ENCODE assay signal across 2 cellular contexts in the genomic region with DNA sequence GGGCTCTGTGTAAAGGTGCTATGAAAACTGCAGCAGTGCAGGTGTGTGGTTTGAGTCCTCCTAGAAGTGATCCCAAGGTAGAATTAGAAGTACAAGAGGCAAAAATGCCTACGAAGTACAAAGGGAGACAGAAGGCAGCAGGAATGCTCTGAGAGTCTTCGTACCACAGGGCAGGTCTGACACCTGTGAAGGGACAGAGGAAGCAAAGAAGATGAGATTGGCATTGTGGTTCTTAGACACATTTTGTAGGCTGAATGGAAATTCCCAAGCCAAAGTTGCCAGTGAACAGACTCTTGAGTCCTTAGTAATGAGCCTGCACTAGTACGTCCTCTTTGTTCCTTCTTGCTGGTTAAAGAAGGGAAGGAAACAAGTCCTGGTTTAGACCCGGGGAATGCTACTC.
TF ChIP-seq lines count a peak whose summit lies in the region.

No MANE protein-coding gene starts in this region.

TF ChIP-seq in H1, 55 proteins besides CTCF, POLR2A, EP300 and RAD21:
- TF ChIP-seq, protein P1, sequence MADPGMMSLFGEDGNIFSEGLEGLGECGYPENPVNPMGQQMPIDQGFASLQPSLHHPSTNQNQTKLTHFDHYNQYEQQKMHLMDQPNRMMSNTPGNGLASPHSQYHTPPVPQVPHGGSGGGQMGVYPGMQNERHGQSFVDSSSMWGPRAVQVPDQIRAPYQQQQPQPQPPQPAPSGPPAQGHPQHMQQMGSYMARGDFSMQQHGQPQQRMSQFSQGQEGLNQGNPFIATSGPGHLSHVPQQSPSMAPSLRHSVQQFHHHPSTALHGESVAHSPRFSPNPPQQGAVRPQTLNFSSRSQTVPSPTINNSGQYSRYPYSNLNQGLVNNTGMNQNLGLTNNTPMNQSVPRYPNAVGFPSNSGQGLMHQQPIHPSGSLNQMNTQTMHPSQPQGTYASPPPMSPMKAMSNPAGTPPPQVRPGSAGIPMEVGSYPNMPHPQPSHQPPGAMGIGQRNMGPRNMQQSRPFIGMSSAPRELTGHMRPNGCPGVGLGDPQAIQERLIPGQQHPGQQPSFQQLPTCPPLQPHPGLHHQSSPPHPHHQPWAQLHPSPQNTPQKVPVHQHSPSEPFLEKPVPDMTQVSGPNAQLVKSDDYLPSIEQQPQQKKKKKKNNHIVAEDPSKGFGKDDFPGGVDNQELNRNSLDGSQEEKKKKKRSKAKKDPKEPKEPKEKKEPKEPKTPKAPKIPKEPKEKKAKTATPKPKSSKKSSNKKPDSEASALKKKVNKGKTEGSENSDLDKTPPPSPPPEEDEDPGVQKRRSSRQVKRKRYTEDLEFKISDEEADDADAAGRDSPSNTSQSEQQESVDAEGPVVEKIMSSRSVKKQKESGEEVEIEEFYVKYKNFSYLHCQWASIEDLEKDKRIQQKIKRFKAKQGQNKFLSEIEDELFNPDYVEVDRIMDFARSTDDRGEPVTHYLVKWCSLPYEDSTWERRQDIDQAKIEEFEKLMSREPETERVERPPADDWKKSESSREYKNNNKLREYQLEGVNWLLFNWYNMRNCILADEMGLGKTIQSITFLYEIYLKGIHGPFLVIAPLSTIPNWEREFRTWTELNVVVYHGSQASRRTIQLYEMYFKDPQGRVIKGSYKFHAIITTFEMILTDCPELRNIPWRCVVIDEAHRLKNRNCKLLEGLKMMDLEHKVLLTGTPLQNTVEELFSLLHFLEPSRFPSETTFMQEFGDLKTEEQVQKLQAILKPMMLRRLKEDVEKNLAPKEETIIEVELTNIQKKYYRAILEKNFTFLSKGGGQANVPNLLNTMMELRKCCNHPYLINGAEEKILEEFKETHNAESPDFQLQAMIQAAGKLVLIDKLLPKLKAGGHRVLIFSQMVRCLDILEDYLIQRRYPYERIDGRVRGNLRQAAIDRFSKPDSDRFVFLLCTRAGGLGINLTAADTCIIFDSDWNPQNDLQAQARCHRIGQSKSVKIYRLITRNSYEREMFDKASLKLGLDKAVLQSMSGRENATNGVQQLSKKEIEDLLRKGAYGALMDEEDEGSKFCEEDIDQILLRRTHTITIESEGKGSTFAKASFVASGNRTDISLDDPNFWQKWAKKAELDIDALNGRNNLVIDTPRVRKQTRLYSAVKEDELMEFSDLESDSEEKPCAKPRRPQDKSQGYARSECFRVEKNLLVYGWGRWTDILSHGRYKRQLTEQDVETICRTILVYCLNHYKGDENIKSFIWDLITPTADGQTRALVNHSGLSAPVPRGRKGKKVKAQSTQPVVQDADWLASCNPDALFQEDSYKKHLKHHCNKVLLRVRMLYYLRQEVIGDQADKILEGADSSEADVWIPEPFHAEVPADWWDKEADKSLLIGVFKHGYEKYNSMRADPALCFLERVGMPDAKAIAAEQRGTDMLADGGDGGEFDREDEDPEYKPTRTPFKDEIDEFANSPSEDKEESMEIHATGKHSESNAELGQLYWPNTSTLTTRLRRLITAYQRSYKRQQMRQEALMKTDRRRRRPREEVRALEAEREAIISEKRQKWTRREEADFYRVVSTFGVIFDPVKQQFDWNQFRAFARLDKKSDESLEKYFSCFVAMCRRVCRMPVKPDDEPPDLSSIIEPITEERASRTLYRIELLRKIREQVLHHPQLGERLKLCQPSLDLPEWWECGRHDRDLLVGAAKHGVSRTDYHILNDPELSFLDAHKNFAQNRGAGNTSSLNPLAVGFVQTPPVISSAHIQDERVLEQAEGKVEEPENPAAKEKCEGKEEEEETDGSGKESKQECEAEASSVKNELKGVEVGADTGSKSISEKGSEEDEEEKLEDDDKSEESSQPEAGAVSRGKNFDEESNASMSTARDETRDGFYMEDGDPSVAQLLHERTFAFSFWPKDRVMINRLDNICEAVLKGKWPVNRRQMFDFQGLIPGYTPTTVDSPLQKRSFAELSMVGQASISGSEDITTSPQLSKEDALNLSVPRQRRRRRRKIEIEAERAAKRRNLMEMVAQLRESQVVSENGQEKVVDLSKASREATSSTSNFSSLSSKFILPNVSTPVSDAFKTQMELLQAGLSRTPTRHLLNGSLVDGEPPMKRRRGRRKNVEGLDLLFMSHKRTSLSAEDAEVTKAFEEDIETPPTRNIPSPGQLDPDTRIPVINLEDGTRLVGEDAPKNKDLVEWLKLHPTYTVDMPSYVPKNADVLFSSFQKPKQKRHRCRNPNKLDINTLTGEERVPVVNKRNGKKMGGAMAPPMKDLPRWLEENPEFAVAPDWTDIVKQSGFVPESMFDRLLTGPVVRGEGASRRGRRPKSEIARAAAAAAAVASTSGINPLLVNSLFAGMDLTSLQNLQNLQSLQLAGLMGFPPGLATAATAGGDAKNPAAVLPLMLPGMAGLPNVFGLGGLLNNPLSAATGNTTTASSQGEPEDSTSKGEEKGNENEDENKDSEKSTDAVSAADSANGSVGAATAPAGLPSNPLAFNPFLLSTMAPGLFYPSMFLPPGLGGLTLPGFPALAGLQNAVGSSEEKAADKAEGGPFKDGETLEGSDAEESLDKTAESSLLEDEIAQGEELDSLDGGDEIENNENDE (IDR thresholded peaks at IDR 0.05; ENCODE audit: insufficient replicate concordance, low read length), result no peak
- no peak for TF ChIP-seq BCL11A (IDR thresholded peaks at IDR 0.05; ENCODE audit: low read depth in 2 of 2, low read length in 2 of 2)
- TF ChIP-seq, protein P2, sequence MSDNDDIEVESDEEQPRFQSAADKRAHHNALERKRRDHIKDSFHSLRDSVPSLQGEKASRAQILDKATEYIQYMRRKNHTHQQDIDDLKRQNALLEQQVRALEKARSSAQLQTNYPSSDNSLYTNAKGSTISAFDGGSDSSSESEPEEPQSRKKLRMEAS (IDR thresholded peaks at IDR 0.05), result no peak
- TF ChIP-seq EGR1 (IDR thresholded peaks at IDR 0.05; ENCODE audit: borderline replicate concordance, low read depth, low read length), result no peak
- no peak for TF ChIP-seq SIX5 (IDR thresholded peaks at IDR 0.05; ENCODE audit: low read depth, low read length)
- TF ChIP-seq SP1 (IDR thresholded peaks at IDR 0.05; ENCODE audit: low read depth, low read length), result no peak
- TF ChIP-seq ASH2L (IDR thresholded peaks at IDR 0.05; ENCODE audit: low read length), result no peak
- TF ChIP-seq SAP30 (IDR thresholded peaks at IDR 0.05; ENCODE audit: insufficient read depth, insufficient replicate concordance, low read length), result no peak
- no peak for TF ChIP-seq SRF (IDR thresholded peaks at IDR 0.05; ENCODE audit: low read depth, low read length)
- no peak for TF ChIP-seq BRCA1 (IDR thresholded peaks at IDR 0.05; ENCODE audit: low read depth, low read length)
- no peak for TF ChIP-seq NANOG (IDR thresholded peaks at IDR 0.05; ENCODE audit: insufficient read depth, low read depth, low read length, poor library complexity, severe bottlenecking)
- no peak for TF ChIP-seq YY1 (IDR thresholded peaks at IDR 0.05; ENCODE audit: low read depth, low read length)
- TF ChIP-seq GTF2F1 (IDR thresholded peaks at IDR 0.05; ENCODE audit: borderline replicate concordance, low read depth, low read length), result no peak

TF ChIP-seq in neural cell, 6 proteins besides CTCF, POLR2A, EP300 and RAD21:
- no peak for TF ChIP-seq SMC3 (conservative IDR thresholded peaks at IDR 0.05; ENCODE audit: poor library complexity)
